Comparison of ENCODE assay signal across 8 cellular contexts in genomic region chr17:39653662-39654331, GRCh38. TPM values are rescaled to one million over a fixed set of nuclear protein-coding genes. Genes with fewer than 3 reads are reported as not detected.
A peak's percentile ranks its signal among the peaks of the same experiment; 100 is the strongest.
DNase-seq lines count a peak whose midpoint lies in the region; ATAC-seq and TF ChIP-seq lines count a peak whose summit lies in the region.

No MANE protein-coding gene starts in this region.

- no peaks in the 10 kb centered on the region; the same call in 2 of the 3 replicates for H3K9me3 Mint-ChIP-seq in GM23338
- H3K9me3 Mint-ChIP-seq in activated naive CD4-positive, alpha-beta T cell treated with anti-CD3 and anti-CD28 coated beads, Interleukin-2, amount 10 ng/mL, durations not matched to agents 7 days and 5 days = no peaks in the 10 kb centered on the region

- H3K79me2 ChIP-seq in GM23338 (replicated peaks; ENCODE audit: insufficient read depth) = peaks cover 5% of the 10 kb centered on the region; the same call in 1 of the 2 replicates

- H3K4me1 Mint-ChIP-seq in GM23338 = peaks cover 58% of the 10 kb centered on the region
- peaks cover 46% of the 10 kb centered on the region for H3K4me1 Mint-ChIP-seq in activated naive CD4-positive, alpha-beta T cell treated with anti-CD3 and anti-CD28 coated beads, Interleukin-2, amount 10 ng/mL, durations not matched to agents 7 days and 5 days

- peaks cover 13% of the 10 kb centered on the region; the same call in 1 of the 2 replicates for H3F3A ChIP-seq in GM23338 (replicated peaks; ENCODE audit: low read depth)

- peak overlapping the region; percentile 86 for H3K27ac Mint-ChIP-seq in GM23338
- no peak overlapping the region for H3K27ac Mint-ChIP-seq in activated naive CD4-positive, alpha-beta T cell treated with anti-CD3 and anti-CD28 coated beads, Interleukin-2, amount 10 ng/mL, durations not matched to agents 7 days and 5 days

- H3K27me3 Mint-ChIP-seq in GM23338 (ENCODE audit: insufficient read depth, low read depth, poor library complexity) = peaks cover 18% of the 10 kb centered on the region
- no peaks in the 10 kb centered on the region for H3K27me3 Mint-ChIP-seq in activated naive CD4-positive, alpha-beta T cell treated with anti-CD3 and anti-CD28 coated beads, Interleukin-2, amount 10 ng/mL, durations not matched to agents 7 days and 5 days

- H3K36me3 ChIP-seq in GM23338 (ENCODE audit: insufficient read depth) = no peaks in the 10 kb centered on the region

- H3K4me3 ChIP-seq in GM23338 (no peak overlapping the region), retinal pigment epithelial cell (ENCODE audit: low read length) (no peak overlapping the region)

- peaks cover 10% of the 10 kb centered on the region for H4K20me1 ChIP-seq in GM23338 (replicated peaks; ENCODE audit: insufficient read depth)

- H3K27ac ChIP-seq in GM23338 (ENCODE audit: low read depth) = no peak overlapping the region

- in situ Hi-C loops in SK-MEL-5 (cut with HindIII; ENCODE audit: low pct_unique_long_range_greater_than_20kb, low sequenced_read_pairs) = no loop called here

- no peaks in the 10 kb centered on the region for H3K27me3 ChIP-seq in GM23338 (ENCODE audit: insufficient read depth)

- peaks cover 10% of the 10 kb centered on the region for H3K36me3 Mint-ChIP-seq in GM23338 (ENCODE audit: low read depth)
- H3K36me3 Mint-ChIP-seq in activated naive CD4-positive, alpha-beta T cell treated with anti-CD3 and anti-CD28 coated beads, Interleukin-2, amount 10 ng/mL, durations not matched to agents 7 days and 5 days = peaks cover 27% of the 10 kb centered on the region

- TF ChIP-seq CTCF in GM23338 (conservative IDR thresholded peaks at IDR 0.05; ENCODE audit: low read depth in 2 of 2) (peak; percentile 95 to 97), retinal pigment epithelial cell (conservative IDR thresholded peaks at IDR 0.05; ENCODE audit: low read depth, low read length) (peak; percentile 94)

- CTCF ChIA-PET in activated naive CD4-positive, alpha-beta T cell treated with anti-CD3 and anti-CD28 coated beads, Interleukin-2, amount 10 ng/mL, durations not matched to agents 7 days and 5 days (lab: Charles Lee) = interaction anchor here (0.6 to 18.2 kb wide), 25 partner anchors 9 to 332 kb away, joined by 3 to 200 read pairs (median 4); partner anchors contain the start of genes IKZF3, PPP1R1B and TCAP

- peak; percentile 72 for ATAC-seq in GM23338
- ATAC-seq in Right ventricle myocardium superior (ENCODE audit: poor library complexity) = peak; percentile 53
- no peak for ATAC-seq in GM21526 (IDR thresholded peaks at IDR 0.05; ENCODE audit: low FRiP score, unreplicated experiment)

- H3K4me2 ChIP-seq in GM23338 = no peak overlapping the region

- H3K4me1 ChIP-seq in GM23338 (ENCODE audit: insufficient read depth) = peaks cover 18% of the 10 kb centered on the region

- intact Hi-C loops in Right ventricle myocardium superior (cut with DNase I) = no loop called here

- H2AFZ ChIP-seq in GM23338 = no peak overlapping the region

- DNase-seq in AML-193 (lab: John Stamatoyannopoulos, UW) (peak; percentile 61 to 74), GM23338 (ENCODE audit: low spot score) (peak; percentile 89), SK-MEL-5 (ENCODE audit: low read depth, low spot score) (peak; percentile 81), Right ventricle myocardium superior (peak; percentile 76), retinal pigment epithelial cell (ENCODE audit: low read depth) (no peak), globus pallidus (ENCODE audit: low spot score) (no peak)
- peak; percentile 90 for DNase-seq in activated naive CD4-positive, alpha-beta T cell treated with anti-CD3 and anti-CD28 coated beads, Interleukin-2, amount 10 ng/mL, durations not matched to agents 7 days and 5 days

- no peaks in the 10 kb centered on the region for H3K9me2 ChIP-seq in GM23338 (ENCODE audit: insufficient read depth)

- H3K4me3 Mint-ChIP-seq in GM23338 = peak overlapping the region; percentile 39; the same call in 2 of the 3 replicates
- no peak overlapping the region for H3K4me3 Mint-ChIP-seq in activated naive CD4-positive, alpha-beta T cell treated with anti-CD3 and anti-CD28 coated beads, Interleukin-2, amount 10 ng/mL, durations not matched to agents 7 days and 5 days

TF ChIP-seq in GM23338, 12 proteins besides CTCF, POLR2A, EP300 and RAD21 (continues in another document):
- TF ChIP-seq POLR2AphosphoS5 (IDR thresholded peaks at IDR 0.05; ENCODE audit: low read depth) = no peak
- TF ChIP-seq, protein P1, sequence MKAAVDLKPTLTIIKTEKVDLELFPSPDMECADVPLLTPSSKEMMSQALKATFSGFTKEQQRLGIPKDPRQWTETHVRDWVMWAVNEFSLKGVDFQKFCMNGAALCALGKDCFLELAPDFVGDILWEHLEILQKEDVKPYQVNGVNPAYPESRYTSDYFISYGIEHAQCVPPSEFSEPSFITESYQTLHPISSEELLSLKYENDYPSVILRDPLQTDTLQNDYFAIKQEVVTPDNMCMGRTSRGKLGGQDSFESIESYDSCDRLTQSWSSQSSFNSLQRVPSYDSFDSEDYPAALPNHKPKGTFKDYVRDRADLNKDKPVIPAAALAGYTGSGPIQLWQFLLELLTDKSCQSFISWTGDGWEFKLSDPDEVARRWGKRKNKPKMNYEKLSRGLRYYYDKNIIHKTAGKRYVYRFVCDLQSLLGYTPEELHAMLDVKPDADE (IDR thresholded peaks at IDR 0.05) = no peak
- TF ChIP-seq ZNF331 (CRISPR knock-in tag; IDR thresholded peaks at IDR 0.05; ENCODE audit: low read depth) = no peak
- no peak for TF ChIP-seq REST (IDR thresholded peaks at IDR 0.05; ENCODE audit: unreplicated experiment)

RNA-seq across cellular contexts. Expression of gene TCAP, which starts 11.4 kb away (rescaled TPM):
- total RNA-seq in GM23338 (2014; rRNA removed; shearing (Covaris generic)) = 0.74 and 2.1 TPM in 2 replicates
- 0.61 and 0.80 TPM in 2 replicates for polyA plus RNA-seq in GM23338 (2016; fragmentation: Nextera tagmentation; extraction: Ambion mirVana)
- 0.05 and 0.53 TPM in 2 replicates for total RNA-seq in SK-MEL-5 (2014; rRNA removed; shearing (Covaris generic))
- 0.29 and 0.92 TPM in 2 replicates for polyA plus RNA-seq in SK-MEL-5 (2015; cell fraction: cytosol; rRNA removed)
- polyA plus RNA-seq in SK-MEL-5 (2015; cell fraction: nucleus; rRNA removed) = 3.2 and 3.5 TPM in 2 replicates
- 5,900 TPM for total RNA-seq in Right ventricle myocardium superior

RNA-seq across cellular contexts. Expression of gene PNMT, which starts 14.5 kb away (rescaled TPM):
- total RNA-seq in GM23338 (2014; rRNA removed; shearing (Covaris generic)) = 1.9 and 2.3 TPM in 2 replicates
- 2.5 and 4.4 TPM in 2 replicates for polyA plus RNA-seq in GM23338 (2016; fragmentation: Nextera tagmentation; extraction: Ambion mirVana)
- total RNA-seq in SK-MEL-5 (2014; rRNA removed; shearing (Covaris generic)) = not detected in 2 replicates
- polyA plus RNA-seq in SK-MEL-5 (2015; cell fraction: cytosol; rRNA removed) = not detected in 2 replicates
- polyA plus RNA-seq in SK-MEL-5 (2015; cell fraction: nucleus; rRNA removed) = not detected in 2 replicates
- 7.1 TPM for total RNA-seq in Right ventricle myocardium superior

RNA-seq across cellular contexts. Expression of gene STARD3, which starts 16.9 kb away (rescaled TPM):
- total RNA-seq in GM23338 (2014; rRNA removed; shearing (Covaris generic)) = 39.7 and 53.3 TPM in 2 replicates
- polyA plus RNA-seq in GM23338 (2016; fragmentation: Nextera tagmentation; extraction: Ambion mirVana) = 26.4 and 31.5 TPM in 2 replicates
- total RNA-seq in SK-MEL-5 (2014; rRNA removed; shearing (Covaris generic)) = 21.2 and 32.9 TPM in 2 replicates
- polyA plus RNA-seq in SK-MEL-5 (2015; cell fraction: cytosol; rRNA removed) = 127 and 138 TPM in 2 replicates
- 182 and 250 TPM in 2 replicates for polyA plus RNA-seq in SK-MEL-5 (2015; cell fraction: nucleus; rRNA removed)
- 13.9 TPM for total RNA-seq in Right ventricle myocardium superior

RNA-seq across cellular contexts. Expression of gene PPP1R1B, which starts 27.0 kb away (rescaled TPM):
- total RNA-seq in GM23338 (2014; rRNA removed; shearing (Covaris generic)) = 1.5 and 3.4 TPM in 2 replicates
- 3.7 and 5.4 TPM in 2 replicates for polyA plus RNA-seq in GM23338 (2016; fragmentation: Nextera tagmentation; extraction: Ambion mirVana)
- 0.08 TPM in 1 of 2 replicates, not detected in the other for total RNA-seq in SK-MEL-5 (2014; rRNA removed; shearing (Covaris generic))
- not detected in 2 replicates for polyA plus RNA-seq in SK-MEL-5 (2015; cell fraction: cytosol; rRNA removed)
- polyA plus RNA-seq in SK-MEL-5 (2015; cell fraction: nucleus; rRNA removed) = not detected in 2 replicates
- 0.35 TPM for total RNA-seq in Right ventricle myocardium superior

RNA-seq across cellular contexts. Expression of gene PGAP3, which starts 34.1 kb away (rescaled TPM):
- 10.7 and 12.8 TPM in 2 replicates for total RNA-seq in GM23338 (2014; rRNA removed; shearing (Covaris generic))
- 7.0 and 8.2 TPM in 2 replicates for polyA plus RNA-seq in GM23338 (2016; fragmentation: Nextera tagmentation; extraction: Ambion mirVana)
- total RNA-seq in SK-MEL-5 (2014; rRNA removed; shearing (Covaris generic)) = 6.6 and 7.2 TPM in 2 replicates
- polyA plus RNA-seq in SK-MEL-5 (2015; cell fraction: cytosol; rRNA removed) = 8.9 and 9.6 TPM in 2 replicates
- polyA plus RNA-seq in SK-MEL-5 (2015; cell fraction: nucleus; rRNA removed) = 33.0 and 38.6 TPM in 2 replicates
- 10.0 TPM for total RNA-seq in Right ventricle myocardium superior

Comparison
In these comparisons a context has a peak if more than half of its experiments do, and no peak if none do; other contexts are left out.
1. DNase-seq: peak in AML-193 (2 of 2), GM23338 (single experiment), SK-MEL-5 (single experiment), activated naive CD4-positive, alpha-beta T cell treated with anti-CD3 and anti-CD28 coated beads, Interleukin-2, amount 10 ng/mL, durations not matched to agents 7 days and 5 days (single experiment) and Right ventricle myocardium superior (single experiment); none in retinal pigment epithelial cell (single experiment) and globus pallidus (single experiment).
2. RNA of gene TCAP, which starts 11.4 kb away (total RNA-seq): 5,900 TPM in Right ventricle myocardium superior (single experiment); 0.74 to 2.1 TPM in GM23338 and 0.05 to 0.53 TPM in SK-MEL-5; every median in the first group is over 1,000 times any median in the second.